ENCODE assay signal across 10 cellular contexts in genomic region chr12:80702889-80703605, GRCh38. TPM values are rescaled to one million over a fixed set of nuclear protein-coding genes. Genes with fewer than 3 reads are reported as not detected.
DNase-seq lines count a peak whose midpoint lies in the region; ATAC-seq and TF ChIP-seq lines count a peak whose summit lies in the region.
"Had no signal": no experiment of that assay in that cellular context is flagged by ENCODE, and none has a peak within 500 bp of the region (broad histone marks: within the 10 kb centered on the region; RNA-seq: fewer than 3 reads in every experiment).

No MANE protein-coding gene starts in this region.

- H4K20me1 ChIP-seq in GM23338 (replicated peaks; ENCODE audit: insufficient read depth) (0 out of 2 replicates have a peak, but pooled peaks cover 4% of the 10 kb centered on the region), fibroblast of lung (ENCODE audit: control insufficient read depth, extremely low read depth, insufficient read depth, low read length) (no peaks in the 10 kb centered on the region)

- no peak overlapping the region for H3K27ac Mint-ChIP-seq in GM23338

- DNase-seq in GM04504 (ENCODE audit: low read depth) (peak; percentile 7), GM23338 (ENCODE audit: low spot score) (peak; percentile 18), M059J (ENCODE audit: low read depth) (peak; percentile 80), fibroblast of lung (ENCODE audit: low read depth in 2 of 2) (peak; percentile 85 to 88), AML-193 (lab: John Stamatoyannopoulos, UW) (no peak), medulla oblongata (ENCODE audit: extremely low spot score) (no peak)
- DNase-seq in activated CD4-positive, alpha-beta T cell treated with anti-CD3 and anti-CD28 coated beads for 4 hours = no peak

- no peaks in the 10 kb centered on the region for H3K9me3 ChIP-seq in fibroblast of lung (ENCODE audit: control insufficient read depth, insufficient read depth, low read depth, low read length)
- no peaks in the 10 kb centered on the region for H3K9me3 ChIP-seq in thymus (ENCODE audit: control insufficient read depth)

- peaks cover 31% of the 10 kb centered on the region for H3K4me1 Mint-ChIP-seq in GM23338

- WGBS in thymus = 65% methylated on average over 10 of the region's 10 CpGs

- peak; percentile 73 for ATAC-seq in GM23338

- H3K79me2 ChIP-seq in GM23338 (replicated peaks; ENCODE audit: insufficient read depth) (no peaks in the 10 kb centered on the region), fibroblast of lung (ENCODE audit: control insufficient read depth, insufficient read depth, low read length) (no peaks in the 10 kb centered on the region)

- H3K9me3 Mint-ChIP-seq in GM23338 = no peaks in the 10 kb centered on the region

- peaks cover 63% of the 10 kb centered on the region for H3K27me3 ChIP-seq in GM23338 (ENCODE audit: insufficient read depth)
- no peaks in the 10 kb centered on the region for H3K27me3 ChIP-seq in fibroblast of lung (ENCODE audit: control insufficient read depth, insufficient read depth, low read length)
- H3K27me3 ChIP-seq in thymus (ENCODE audit: control insufficient read depth, insufficient read depth) = peaks cover 4% of the 10 kb centered on the region

- H3K4me3 ChIP-seq in GM23338 (no peak overlapping the region), fibroblast of lung (replicated peaks in 1 of 4; ENCODE audit: control extremely low read depth in 1 of 4, insufficient read depth in 1 of 4, low read depth in 3 of 4, low read length in 4 of 4) (peak overlapping the region in 1 of 4 experiments; percentile 9), thymus (ENCODE audit: low read length) (no peak overlapping the region)

- H3K9ac ChIP-seq in fibroblast of lung (ENCODE audit: insufficient read depth, low read length) = no peak overlapping the region

- H3K9me2 ChIP-seq in GM23338 (ENCODE audit: insufficient read depth) = no peaks in the 10 kb centered on the region

- no peaks in the 10 kb centered on the region for H3K36me3 Mint-ChIP-seq in GM23338 (ENCODE audit: low read depth)

- H3K4me2 ChIP-seq in GM23338 (peak overlapping the region; percentile 34; the same call in 1 of the 2 replicates), fibroblast of lung (ENCODE audit: extremely low read depth, insufficient read depth, low read length) (peak overlapping the region; percentile 51)

- peaks cover 35% of the 10 kb centered on the region for H3K27me3 Mint-ChIP-seq in GM23338 (ENCODE audit: insufficient read depth, low read depth, poor library complexity)

- H3K4me3 Mint-ChIP-seq in GM23338 = 0 out of 3 replicates have a peak overlapping the region, but pooled peaks have one; percentile 9

- TF ChIP-seq CTCF in GM23338 (conservative IDR thresholded peaks at IDR 0.05; ENCODE audit: low read depth in 2 of 2) = no peak
- no peak for TF ChIP-seq CTCF in fibroblast of lung (conservative IDR thresholded peaks at IDR 0.05 in 1 of 2, IDR thresholded peaks at IDR 0.05 in 1 of 2; ENCODE audit: low read depth in 1 of 2, low read length in 2 of 2)

- H2AFZ ChIP-seq in GM23338 = no peak overlapping the region
- peak overlapping the region; percentile 57 for H2AFZ ChIP-seq in fibroblast of lung (ENCODE audit: low read length)

- H3K4me1 ChIP-seq in GM23338 (ENCODE audit: insufficient read depth) (peaks cover 21% of the 10 kb centered on the region), fibroblast of lung (ENCODE audit: control insufficient read depth, extremely low read depth, insufficient read depth, low read length) (peaks cover 7% of the 10 kb centered on the region), thymus (ENCODE audit: control insufficient read depth, insufficient read depth, low read length) (no peaks in the 10 kb centered on the region)

- H3K27ac ChIP-seq in GM23338 (ENCODE audit: low read depth) = no peak overlapping the region
- no peak overlapping the region for H3K27ac ChIP-seq in fibroblast of lung (ENCODE audit: insufficient read depth, low read length)
- H3K27ac ChIP-seq in thymus (ENCODE audit: low read depth) = peak overlapping the region; percentile 49

- no peaks in the 10 kb centered on the region for H3K36me3 ChIP-seq in GM23338 (ENCODE audit: insufficient read depth)
- no peaks in the 10 kb centered on the region for H3K36me3 ChIP-seq in fibroblast of lung (ENCODE audit: control insufficient read depth, insufficient read depth, low read length)
- no peaks in the 10 kb centered on the region for H3K36me3 ChIP-seq in thymus (ENCODE audit: control insufficient read depth, insufficient read depth)

- no peaks in the 10 kb centered on the region for H3F3A ChIP-seq in GM23338 (replicated peaks; ENCODE audit: low read depth)

TF ChIP-seq in GM23338, 12 proteins besides CTCF, POLR2A, EP300 and RAD21:
- TF ChIP-seq EZH2phosphoT487 (IDR thresholded peaks at IDR 0.05; ENCODE audit: unreplicated experiment) = no peak
- no peak for TF ChIP-seq NANOG (IDR thresholded peaks at IDR 0.05; ENCODE audit: borderline replicate concordance)

RNA-seq across cellular contexts. Expression of gene MYF6, which starts 4.4 kb away (rescaled TPM):
- total RNA-seq in GM23338 (2014; rRNA removed; shearing (Covaris generic)) = not detected in 2 replicates
- not detected in 2 replicates for polyA plus RNA-seq in GM23338 (2016; fragmentation: Nextera tagmentation; extraction: Ambion mirVana)
- not detected in 2 replicates for total RNA-seq in M059J (2014; rRNA removed; shearing (Covaris generic))
- total RNA-seq in fibroblast of lung = under 0.01 TPM in 1 of 2 replicates, not detected in the other
- polyA plus RNA-seq in fibroblast of lung = 0.07 TPM in 1 of 2 replicates, not detected in the other
- not detected in 2 replicates for polyA plus RNA-seq in fibroblast of lung (2012)
- not detected in 2 replicates for polyA minus RNA-seq in fibroblast of lung (ENCODE audit: low replicate concordance)
- 0.71 TPM for polyA plus RNA-seq in thymus
- polyA plus RNA-seq: esophagus, urinary bladder had no signal

RNA-seq across cellular contexts. Expression of gene MYF5, which starts 13.7 kb away (rescaled TPM):
- total RNA-seq in GM23338 (2014; rRNA removed; shearing (Covaris generic)) = not detected in 2 replicates
- polyA plus RNA-seq in GM23338 (2016; fragmentation: Nextera tagmentation; extraction: Ambion mirVana) = not detected in 2 replicates
- not detected in 2 replicates for total RNA-seq in M059J (2014; rRNA removed; shearing (Covaris generic))
- not detected in 2 replicates for total RNA-seq in fibroblast of lung
- polyA plus RNA-seq in fibroblast of lung = not detected in 2 replicates
- polyA plus RNA-seq in fibroblast of lung (2012) = not detected in 2 replicates
- not detected in 2 replicates for polyA minus RNA-seq in fibroblast of lung (ENCODE audit: low replicate concordance)
- polyA plus RNA-seq in thymus = not detected
- polyA plus RNA-seq: esophagus, urinary bladder had no signal

Comparison
In these comparisons a context has a peak if more than half of its experiments do, and no peak if none do; other contexts are left out.
1. DNase-seq: peak in GM04504 (single experiment), GM23338 (single experiment), M059J (single experiment) and fibroblast of lung (2 of 2); none in AML-193 (0 of 2), activated CD4-positive, alpha-beta T cell treated with anti-CD3 and anti-CD28 coated beads for 4 hours (0 of 2) and medulla oblongata (single experiment).